8 cellular contexts compared by ENCODE assay signal in genomic region chr17:82036634-82037112, GRCh38. TPM values are rescaled to one million over a fixed set of nuclear protein-coding genes. Genes with fewer than 3 reads are reported as not detected.
DNase-seq lines count a peak whose midpoint lies in the region; FAIRE-seq and TF ChIP-seq lines count a peak whose summit lies in the region.

No MANE protein-coding gene starts in this region.

- H3K9me1 ChIP-seq in endothelial cell of umbilical vein (replicated peaks; ENCODE audit: control insufficient read depth, extremely low read depth, insufficient read depth, low read length) = no peaks in the 10 kb centered on the region

- peak overlapping the region; percentile 79 for H3K4me3 ChIP-seq in Caco-2 (ENCODE audit: low read depth, low read length)
- H3K4me3 ChIP-seq in NB4 (ENCODE audit: low read depth, low read length) = peak overlapping the region; percentile 75
- peak overlapping the region; percentile 58 to 71 (median 69) for H3K4me3 ChIP-seq in endothelial cell of umbilical vein (replicated peaks in 1 of 3; ENCODE audit: insufficient read depth in 1 of 3, low read depth in 1 of 3, low read length in 3 of 3)
- peak overlapping the region; percentile 83 for H3K4me3 ChIP-seq in osteoblast (ENCODE audit: insufficient read depth, low read length)

- CTCF ChIA-PET in Caco-2 (lab: Charles Lee) (interaction anchor here (1.0 to 2.4 kb wide), 4 partner anchors 14 to 108 kb away, joined by 3 to 42 read pairs (median 13); partner anchors contain the start of genes CENPX, FASN, GPS1 and LRRC45), endothelial cell of umbilical vein (lab: Charles Lee) (interaction anchor here (1.4 kb wide), 1 partner anchor 62 kb away, joined by 6 read pairs; the partner anchor contains the start of gene FASN), HEK293T (lab: Yijun Ruan, JAX) (interaction anchor here (1.3 kb wide), 1 partner anchor 12 kb away, joined by 3 read pairs; no protein-coding TSS in a partner anchor)

- H3K27ac Mint-ChIP-seq in Caco-2 (ENCODE audit: unreplicated experiment) = peak overlapping the region; percentile 55

- TF ChIP-seq POLR2A in NB4 (IDR thresholded peaks at IDR 0.05; ENCODE audit: extremely low read depth, insufficient read length) (no peak), endothelial cell of umbilical vein (IDR thresholded peaks at IDR 0.05; ENCODE audit: low read depth, low read length) (no peak)

- no peaks in the 10 kb centered on the region for H3K27me3 Mint-ChIP-seq in Caco-2 (ENCODE audit: insufficient read depth, unreplicated experiment)

- H3K27ac ChIP-seq in endothelial cell of umbilical vein (ENCODE audit: insufficient read depth, low read depth, low read length) (no peak overlapping the region), osteoblast (ENCODE audit: low read depth, low read length) (peak overlapping the region; percentile 60)

- intact Hi-C loops in Caco-2 (cut with micrococcal nuclease; ENCODE audit: unreplicated experiment) = loop anchor here (1.0 to 2.0 kb wide), 2 partner anchors 15 to 62 kb away; partner anchors contain the start of genes FASN, GPS1 and RFNG
- intact Hi-C loops in endothelial cell of umbilical vein (cut with micrococcal nuclease) = loop anchor here (1.0 to 10.0 kb wide), 4 partner anchors 13 to 378 kb away; partner anchors contain the start of genes HEXD, LRRC45 and OGFOD3

- H3K9ac ChIP-seq in endothelial cell of umbilical vein (replicated peaks; ENCODE audit: extremely low read depth, insufficient read depth, low read length) = peak overlapping the region; percentile 78

- TF ChIP-seq CTCF in Caco-2 (IDR thresholded peaks at IDR 0.05; ENCODE audit: insufficient read depth in 1 of 2, low read depth in 1 of 2, low read length in 1 of 2, severe bottlenecking in 1 of 2, unreplicated experiment in 1 of 2) (no peak), NB4 (IDR thresholded peaks at IDR 0.05; ENCODE audit: low read depth, low read length) (no peak), endothelial cell of umbilical vein (IDR thresholded peaks at IDR 0.05; ENCODE audit: extremely low read depth in 1 of 2, insufficient read depth in 1 of 2, low read depth in 1 of 2, low read length in 2 of 2) (no peak), osteoblast (IDR thresholded peaks at IDR 0.05; ENCODE audit: extremely low read depth, low read depth, low read length) (no peak), GM20000 (IDR thresholded peaks at IDR 0.05; ENCODE audit: extremely low read depth, missing control alignments) (no peak)

- H3K4me2 ChIP-seq in endothelial cell of umbilical vein (ENCODE audit: insufficient read depth, low read length) = peak overlapping the region; percentile 67
- H3K4me2 ChIP-seq in osteoblast (ENCODE audit: insufficient read depth, low read length) = peak overlapping the region; percentile 95

- H2AFZ ChIP-seq in endothelial cell of umbilical vein (ENCODE audit: low read depth, low read length) (peak overlapping the region; percentile 87), osteoblast (ENCODE audit: low read length) (peak overlapping the region; percentile 86)

- BruUV-seq in Caco-2 (replicated peaks; lab: Mats Ljungman, UMichigan) (no TSS peak), endothelial cell of umbilical vein (replicated peaks; lab: Mats Ljungman, UMichigan) (no TSS peak)

- H3K36me3 ChIP-seq in Caco-2 (ENCODE audit: control insufficient read depth, insufficient read depth, low read length) = no peaks in the 10 kb centered on the region; the same call in 1 of the 2 replicates
- no peaks in the 10 kb centered on the region for H3K36me3 ChIP-seq in endothelial cell of umbilical vein (ENCODE audit: control insufficient read depth in 2 of 2, extremely low read depth in 1 of 2, insufficient read depth in 2 of 2, low read length in 2 of 2)
- no peaks in the 10 kb centered on the region for H3K36me3 ChIP-seq in osteoblast (ENCODE audit: insufficient read depth, low read length)

- peak in 1 of 2 experiments; percentile 41 for DNase-seq in Caco-2
- no peak for DNase-seq in NB4 (ENCODE audit: low read depth)
- DNase-seq in endothelial cell of umbilical vein (ENCODE audit: low read depth, low spot score) = no peak
- DNase-seq in osteoblast (ENCODE audit: insufficient read length, low spot score, missing footprints) = no peak
- no peak for DNase-seq in HEK293T (ENCODE audit: extremely low spot score)
- no peak for DNase-seq in hippocampal formation (lab: John Stamatoyannopoulos, UW)
- no peak for DNase-seq in SKM-1 (lab: John Stamatoyannopoulos, UW; ENCODE audit: unreplicated experiment)
- DNase-seq in GM20000 (ENCODE audit: low spot score) = no peak

- H3K4me1 Mint-ChIP-seq in Caco-2 (ENCODE audit: low read depth, unreplicated experiment) = peaks cover 5% of the 10 kb centered on the region

- H3K79me2 ChIP-seq in endothelial cell of umbilical vein (ENCODE audit: control insufficient read depth, insufficient read depth, low read length) (peaks cover 7% of the 10 kb centered on the region), osteoblast (ENCODE audit: insufficient read depth, low read length) (no peaks in the 10 kb centered on the region)

- H3K9me3 ChIP-seq in Caco-2 = no peaks in the 10 kb centered on the region
- no peaks in the 10 kb centered on the region for H3K9me3 ChIP-seq in endothelial cell of umbilical vein (replicated peaks; ENCODE audit: control insufficient read depth, insufficient read depth, low read length)
- H3K9me3 ChIP-seq in osteoblast (ENCODE audit: low read depth, low read length) = no peaks in the 10 kb centered on the region

- H3K36me3 Mint-ChIP-seq in Caco-2 (ENCODE audit: insufficient read depth, unreplicated experiment) = peaks cover 19% of the 10 kb centered on the region

- peaks cover 7% of the 10 kb centered on the region for H3K9me3 Mint-ChIP-seq in Caco-2 (ENCODE audit: unreplicated experiment)

- dilution Hi-C loops in endothelial cell of umbilical vein (cut with MboI; ENCODE audit: extremely low pct_ligation_motif_present, low sequenced_read_pairs) = no loop called here

- H3K4me1 ChIP-seq in Caco-2 (peaks cover 24% of the 10 kb centered on the region), endothelial cell of umbilical vein (ENCODE audit: control insufficient read depth, extremely low read depth, insufficient read depth, low read length) (peaks cover 13% of the 10 kb centered on the region), osteoblast (ENCODE audit: insufficient read depth, low read length) (peaks cover 20% of the 10 kb centered on the region)

- H3K27me3 ChIP-seq in Caco-2 (replicated peaks; ENCODE audit: control insufficient read depth, insufficient read depth, low read length) = no peaks in the 10 kb centered on the region
- no peaks in the 10 kb centered on the region for H3K27me3 ChIP-seq in endothelial cell of umbilical vein (ENCODE audit: control insufficient read depth in 2 of 2, insufficient read depth in 2 of 2, low read length in 2 of 2)
- no peaks in the 10 kb centered on the region for H3K27me3 ChIP-seq in osteoblast (ENCODE audit: insufficient read depth, low read length)

- peak overlapping the region; percentile 86 for H3K4me3 Mint-ChIP-seq in Caco-2 (ENCODE audit: unreplicated experiment)

- H4K20me1 ChIP-seq in endothelial cell of umbilical vein (replicated peaks; ENCODE audit: control insufficient read depth, extremely low read depth, insufficient read depth, low read length) (no peaks in the 10 kb centered on the region), osteoblast (ENCODE audit: insufficient read depth, low read length) (peaks cover 5% of the 10 kb centered on the region)

- POLR2A ChIA-PET in Caco-2 (lab: Charles Lee) = interaction anchor here (1.4 kb wide), 1 partner anchor 14 kb away, joined by 16 read pairs; no protein-coding TSS in a partner anchor
- POLR2A ChIA-PET in endothelial cell of umbilical vein (lab: Charles Lee) = no interaction called here
- POLR2A ChIA-PET in HEK293T (lab: Yijun Ruan, JAX) = interaction anchor here (0.9 to 1.8 kb wide), 4 partner anchors 13 to 62 kb away, joined by 3 to 12 read pairs (median 7); partner anchors contain the start of genes CENPX, FASN and LRRC45

- no peak for FAIRE-seq in endothelial cell of umbilical vein (lab: Jason Lieb, UNC)

RNA-seq across cellular contexts. Expression of gene DCXR, which starts 0.8 kb away (rescaled TPM):
- total RNA-seq in Caco-2 (2022) = 197 and 208 TPM in 2 replicates
- total RNA-seq in endothelial cell of umbilical vein = 75.2 and 93.0 TPM in 2 replicates
- polyA plus RNA-seq in endothelial cell of umbilical vein = 178 and 241 TPM in 2 replicates
- 153 and 181 TPM in 2 replicates for polyA plus RNA-seq in endothelial cell of umbilical vein (2011; cell fraction: cytosol; rRNA removed)
- 150 and 164 TPM in 2 replicates for polyA plus RNA-seq in endothelial cell of umbilical vein (2011; cell fraction: nucleus; rRNA removed)
- 106 and 108 TPM in 2 replicates for polyA plus RNA-seq in endothelial cell of umbilical vein (2012)
- polyA minus RNA-seq in endothelial cell of umbilical vein = 41.9 and 53.2 TPM in 2 replicates
- 39.0 TPM for polyA minus RNA-seq in endothelial cell of umbilical vein (2011; cell fraction: cytosol; rRNA and poly(A)+ RNA removed)
- 8.4 and 18.0 TPM in 2 replicates for polyA minus RNA-seq in endothelial cell of umbilical vein (2011; cell fraction: nucleus; rRNA and poly(A)+ RNA removed)
- total RNA-seq in osteoblast = 23.9 and 31.8 TPM in 2 replicates

RNA-seq across cellular contexts. Expression of gene RAC3, which starts 5.2 kb away (rescaled TPM):
- total RNA-seq in Caco-2 (2022) (94.5 and 96.7 TPM in 2 replicates), endothelial cell of umbilical vein (34.1 and 35.4 TPM in 2 replicates), osteoblast (0.59 and 1.8 TPM in 2 replicates)
- 56.0 and 91.1 TPM in 2 replicates for polyA plus RNA-seq in endothelial cell of umbilical vein
- polyA plus RNA-seq in endothelial cell of umbilical vein (2011; cell fraction: cytosol; rRNA removed) = 37.4 and 51.2 TPM in 2 replicates
- 50.0 and 55.7 TPM in 2 replicates for polyA plus RNA-seq in endothelial cell of umbilical vein (2011; cell fraction: nucleus; rRNA removed)
- 23.4 and 52.5 TPM in 2 replicates for polyA plus RNA-seq in endothelial cell of umbilical vein (2012)
- polyA minus RNA-seq in endothelial cell of umbilical vein = 22.6 and 24.3 TPM in 2 replicates
- polyA minus RNA-seq in endothelial cell of umbilical vein (2011; cell fraction: cytosol; rRNA and poly(A)+ RNA removed) = 7.6 TPM
- polyA minus RNA-seq in endothelial cell of umbilical vein (2011; cell fraction: nucleus; rRNA and poly(A)+ RNA removed) = 9.2 and 19.1 TPM in 2 replicates

RNA-seq across cellular contexts. Expression of gene LRRC45, which starts 13.6 kb away (rescaled TPM):
- 33.2 and 38.2 TPM in 2 replicates for total RNA-seq in Caco-2 (2022)
- 18.6 and 22.9 TPM in 2 replicates for total RNA-seq in endothelial cell of umbilical vein
- polyA plus RNA-seq in endothelial cell of umbilical vein = 7.6 and 8.1 TPM in 2 replicates
- 6.1 and 10.3 TPM in 2 replicates for polyA plus RNA-seq in endothelial cell of umbilical vein (2011; cell fraction: cytosol; rRNA removed)
- 53.9 and 58.6 TPM in 2 replicates for polyA plus RNA-seq in endothelial cell of umbilical vein (2011; cell fraction: nucleus; rRNA removed)
- polyA plus RNA-seq in endothelial cell of umbilical vein (2012) = 6.4 and 10.3 TPM in 2 replicates
- 4.6 and 6.7 TPM in 2 replicates for polyA minus RNA-seq in endothelial cell of umbilical vein
- polyA minus RNA-seq in endothelial cell of umbilical vein (2011; cell fraction: cytosol; rRNA and poly(A)+ RNA removed) = 18.1 TPM
- 6.9 and 9.7 TPM in 2 replicates for polyA minus RNA-seq in endothelial cell of umbilical vein (2011; cell fraction: nucleus; rRNA and poly(A)+ RNA removed)
- total RNA-seq in osteoblast = 12.1 and 13.4 TPM in 2 replicates

RNA-seq across cellular contexts. Expression of gene CENPX, which starts 14.0 kb away (rescaled TPM):
- total RNA-seq in Caco-2 (2022) (85.3 and 94.9 TPM in 2 replicates), endothelial cell of umbilical vein (56.2 and 68.0 TPM in 2 replicates), osteoblast (13.8 and 18.8 TPM in 2 replicates)
- 67.2 and 67.6 TPM in 2 replicates for polyA plus RNA-seq in endothelial cell of umbilical vein
- polyA plus RNA-seq in endothelial cell of umbilical vein (2011; cell fraction: cytosol; rRNA removed) = 54.9 and 73.0 TPM in 2 replicates
- polyA plus RNA-seq in endothelial cell of umbilical vein (2011; cell fraction: nucleus; rRNA removed) = 54.2 and 58.1 TPM in 2 replicates
- polyA plus RNA-seq in endothelial cell of umbilical vein (2012) = 46.4 and 47.4 TPM in 2 replicates
- polyA minus RNA-seq in endothelial cell of umbilical vein = 13.8 and 18.6 TPM in 2 replicates
- 52.5 TPM for polyA minus RNA-seq in endothelial cell of umbilical vein (2011; cell fraction: cytosol; rRNA and poly(A)+ RNA removed)
- polyA minus RNA-seq in endothelial cell of umbilical vein (2011; cell fraction: nucleus; rRNA and poly(A)+ RNA removed) = 3.8 and 8.9 TPM in 2 replicates

RNA-seq across cellular contexts. Expression of gene RFNG, which starts 14.9 kb away (rescaled TPM):
- total RNA-seq in Caco-2 (2022) = 33.0 and 35.5 TPM in 2 replicates
- 33.7 and 36.9 TPM in 2 replicates for total RNA-seq in endothelial cell of umbilical vein
- polyA plus RNA-seq in endothelial cell of umbilical vein = 40.0 and 59.2 TPM in 2 replicates
- 14.3 and 27.7 TPM in 2 replicates for polyA plus RNA-seq in endothelial cell of umbilical vein (2011; cell fraction: cytosol; rRNA removed)
- 122 and 156 TPM in 2 replicates for polyA plus RNA-seq in endothelial cell of umbilical vein (2011; cell fraction: nucleus; rRNA removed)
- polyA plus RNA-seq in endothelial cell of umbilical vein (2012) = 22.3 and 37.7 TPM in 2 replicates
- 13.8 and 16.9 TPM in 2 replicates for polyA minus RNA-seq in endothelial cell of umbilical vein
- 8.5 TPM for polyA minus RNA-seq in endothelial cell of umbilical vein (2011; cell fraction: cytosol; rRNA and poly(A)+ RNA removed)
- 14.9 and 33.9 TPM in 2 replicates for polyA minus RNA-seq in endothelial cell of umbilical vein (2011; cell fraction: nucleus; rRNA and poly(A)+ RNA removed)
- 46.3 and 52.7 TPM in 2 replicates for total RNA-seq in osteoblast

Comparison
In these comparisons a context has a peak if more than half of its experiments do, and no peak if none do; other contexts are left out.
1. RNA of gene RAC3, which starts 5.2 kb away (total RNA-seq): 94.5 to 96.7 TPM in Caco-2 and 34.1 to 35.4 TPM in endothelial cell of umbilical vein; 0.59 to 1.8 TPM in osteoblast; every median in the first group is over 10 times any median in the second.
2. Peak in every context shown above with its lines, with median percentiles within 50 percentile points of each other: H3K4me3 ChIP-seq.